Comparison of ENCODE assay signal across 12 cellular contexts in genomic region chr6:42369568-42369967, GRCh38.
DNase-seq lines count a peak whose midpoint lies in the region; ATAC-seq and TF ChIP-seq lines count a peak whose summit lies in the region.
"Had no signal": no experiment of that assay in that cellular context is flagged by ENCODE, and none has a peak within 500 bp of the region (broad histone marks: within the 10 kb centered on the region; RNA-seq: fewer than 3 reads in every experiment).

No MANE protein-coding gene starts in this region.

- H3K27ac Mint-ChIP-seq in activated T-cell treated with anti-CD3 and anti-CD28 coated beads, Interleukin-2, amount 50 U/mL, for 24 hours, result peak overlapping the region; percentile 93
- H3K27ac Mint-ChIP-seq in activated T-helper 1 cell treated with anti-CD3 and anti-CD28 coated beads, Interleukin-12 subunit alpha, Interleukin-12 subunit beta, Interleukin-2, Interleukin-4 antibody, amounts not matched to agents 30 ng/mL and 10 ng/mL and 1 ng/mL, durations not matched to agents 14 hours and 24 hours and 36 hours, result peak overlapping the region; percentile 85
- H3K27ac Mint-ChIP-seq in neural crest cell (ENCODE audit: unreplicated experiment), result peak overlapping the region; percentile 31

- ATAC-seq in GM21367 (IDR thresholded peaks at IDR 0.05; ENCODE audit: unreplicated experiment), result no peak

- no peaks in the 10 kb centered on the region for H3K9me3 ChIP-seq in left ventricle myocardium inferior (replicated peaks)
- H3K9me3 ChIP-seq: prostate gland had no signal

- intact Hi-C loops in activated T-helper 1 cell treated with anti-CD3 and anti-CD28 coated beads, Interleukin-12 subunit alpha, Interleukin-12 subunit beta, Interleukin-2, Interleukin-4 antibody, amounts not matched to agents 30 ng/mL and 10 ng/mL and 1 ng/mL, durations not matched to agents 14 hours and 24 hours and 36 hours (cut with micrococcal nuclease), result loop anchor here (2.0 to 5.0 kb wide), 2 partner anchors 53 to 178 kb away; no protein-coding TSS in a partner anchor
- intact Hi-C loops in left ventricle myocardium inferior (cut with micrococcal nuclease), result no loop called here

- no peaks in the 10 kb centered on the region for H3K27me3 ChIP-seq in left ventricle myocardium inferior (ENCODE audit: low read depth)
- H3K27me3 ChIP-seq: brain microvascular endothelial cell had no signal

- no peaks in the 10 kb centered on the region for H3K27me3 Mint-ChIP-seq in activated T-cell treated with anti-CD3 and anti-CD28 coated beads, Interleukin-2, amount 50 U/mL, for 24 hours
- H3K27me3 Mint-ChIP-seq in activated T-helper 1 cell treated with anti-CD3 and anti-CD28 coated beads, Interleukin-12 subunit alpha, Interleukin-12 subunit beta, Interleukin-2, Interleukin-4 antibody, amounts not matched to agents 30 ng/mL and 10 ng/mL and 1 ng/mL, durations not matched to agents 14 hours and 24 hours and 36 hours (ENCODE audit: insufficient read depth), result no peaks in the 10 kb centered on the region
- H3K27me3 Mint-ChIP-seq in neural crest cell (ENCODE audit: low read depth), result no peaks in the 10 kb centered on the region

- H3K9me3 Mint-ChIP-seq in activated T-cell treated with anti-CD3 and anti-CD28 coated beads, Interleukin-2, amount 50 U/mL, for 24 hours, result no peaks in the 10 kb centered on the region
- no peaks in the 10 kb centered on the region for H3K9me3 Mint-ChIP-seq in activated T-helper 1 cell treated with anti-CD3 and anti-CD28 coated beads, Interleukin-12 subunit alpha, Interleukin-12 subunit beta, Interleukin-2, Interleukin-4 antibody, amounts not matched to agents 30 ng/mL and 10 ng/mL and 1 ng/mL, durations not matched to agents 14 hours and 24 hours and 36 hours
- H3K9me3 Mint-ChIP-seq in neural crest cell, result no peaks in the 10 kb centered on the region

- H3K36me3 ChIP-seq in left ventricle myocardium inferior, result no peaks in the 10 kb centered on the region
- H3K36me3 ChIP-seq: brain microvascular endothelial cell, prostate gland had no signal

- in situ Hi-C loops in KBM-7 (cut with MboI; ENCODE audit: low pct_unique_long_range_greater_than_20kb, low sequenced_read_pairs), result no loop called here

- TF ChIP-seq POLR2A in erythroblast (IDR thresholded peaks at IDR 0.05; ENCODE audit: low read length), result no peak

- H3K4me1 Mint-ChIP-seq in activated T-cell treated with anti-CD3 and anti-CD28 coated beads, Interleukin-2, amount 50 U/mL, for 24 hours (ENCODE audit: low read depth), result peaks cover 82% of the 10 kb centered on the region
- H3K4me1 Mint-ChIP-seq in activated T-helper 1 cell treated with anti-CD3 and anti-CD28 coated beads, Interleukin-12 subunit alpha, Interleukin-12 subunit beta, Interleukin-2, Interleukin-4 antibody, amounts not matched to agents 30 ng/mL and 10 ng/mL and 1 ng/mL, durations not matched to agents 14 hours and 24 hours and 36 hours (ENCODE audit: low read depth), result peaks cover 76% of the 10 kb centered on the region
- H3K4me1 Mint-ChIP-seq in neural crest cell, result peaks cover 16% of the 10 kb centered on the region

- H3K27ac ChIP-seq in left ventricle myocardium inferior (replicated peaks), result no peak overlapping the region
- H3K27ac ChIP-seq: brain microvascular endothelial cell, prostate gland had no signal

- DNase-seq in activated T-cell treated with anti-CD3 and anti-CD28 coated beads, Interleukin-2, amount 50 U/mL, for 24 hours, result peak; percentile 32
- no peak for DNase-seq in activated T-cell treated with anti-CD3 and anti-CD28 coated beads for 4 hours
- peak; percentile 20 for DNase-seq in KBM-7
- no peak for DNase-seq in activated T-helper 1 cell treated with anti-CD3 and anti-CD28 coated beads, Interleukin-12 subunit alpha, Interleukin-12 subunit beta, Interleukin-2, Interleukin-4 antibody, amounts not matched to agents 30 ng/mL and 10 ng/mL and 1 ng/mL, durations not matched to agents 14 hours and 24 hours and 36 hours (ENCODE audit: low spot score)
- DNase-seq in neural crest cell (ENCODE audit: low read depth, low spot score), result no peak
- no peak for DNase-seq in erythroblast (lab: John Stamatoyannopoulos, UW)
- DNase-seq in left ventricle myocardium inferior, result no peak
- DNase-seq: AML-193, brain microvascular endothelial cell, NCI-H1092 treated with DMSO at 0.1 percent for 48 hours had no signal

- H3K36me3 Mint-ChIP-seq in activated T-cell treated with anti-CD3 and anti-CD28 coated beads, Interleukin-2, amount 50 U/mL, for 24 hours (ENCODE audit: low read depth), result no peaks in the 10 kb centered on the region
- peaks cover 23% of the 10 kb centered on the region for H3K36me3 Mint-ChIP-seq in activated T-helper 1 cell treated with anti-CD3 and anti-CD28 coated beads, Interleukin-12 subunit alpha, Interleukin-12 subunit beta, Interleukin-2, Interleukin-4 antibody, amounts not matched to agents 30 ng/mL and 10 ng/mL and 1 ng/mL, durations not matched to agents 14 hours and 24 hours and 36 hours (ENCODE audit: low read depth)
- H3K36me3 Mint-ChIP-seq in neural crest cell (ENCODE audit: low read depth), result peaks cover 2% of the 10 kb centered on the region

- no peak overlapping the region for H3K4me3 ChIP-seq in left ventricle myocardium inferior
- H3K4me3 ChIP-seq: prostate gland had no signal

- H3K4me3 Mint-ChIP-seq in activated T-cell treated with anti-CD3 and anti-CD28 coated beads, Interleukin-2, amount 50 U/mL, for 24 hours, result peak overlapping the region; percentile 2
- peak overlapping the region; percentile 9 for H3K4me3 Mint-ChIP-seq in activated T-helper 1 cell treated with anti-CD3 and anti-CD28 coated beads, Interleukin-12 subunit alpha, Interleukin-12 subunit beta, Interleukin-2, Interleukin-4 antibody, amounts not matched to agents 30 ng/mL and 10 ng/mL and 1 ng/mL, durations not matched to agents 14 hours and 24 hours and 36 hours
- H3K4me3 Mint-ChIP-seq in neural crest cell, result no peak overlapping the region

- H3K4me1 ChIP-seq in left ventricle myocardium inferior, result peaks cover 47% of the 10 kb centered on the region
- H3K4me1 ChIP-seq: prostate gland had no signal

- TF ChIP-seq CTCF in neural crest cell (conservative IDR thresholded peaks at IDR 0.05) (no peak), left ventricle myocardium inferior (IDR thresholded peaks at IDR 0.05; ENCODE audit: borderline replicate concordance) (no peak)

Comparison
In these comparisons a context has a peak if more than half of its experiments do, and no peak if none do; other contexts are left out.
1. DNase-seq: peak in activated T-cell treated with anti-CD3 and anti-CD28 coated beads, Interleukin-2, amount 50 U/mL, for 24 hours (single experiment) and KBM-7 (single experiment); none in activated T-cell treated with anti-CD3 and anti-CD28 coated beads for 4 hours (single experiment), activated T-helper 1 cell treated with anti-CD3 and anti-CD28 coated beads, Interleukin-12 subunit alpha, Interleukin-12 subunit beta, Interleukin-2, Interleukin-4 antibody, amounts not matched to agents 30 ng/mL and 10 ng/mL and 1 ng/mL, durations not matched to agents 14 hours and 24 hours and 36 hours (single experiment), neural crest cell (single experiment), erythroblast (0 of 2) and left ventricle myocardium inferior (single experiment).
2. H3K27ac Mint-ChIP-seq: peak in every context shown above with its lines; median percentile 93 in activated T-cell treated with anti-CD3 and anti-CD28 coated beads, Interleukin-2, amount 50 U/mL, for 24 hours; 85 in activated T-helper 1 cell treated with anti-CD3 and anti-CD28 coated beads, Interleukin-12 subunit alpha, Interleukin-12 subunit beta, Interleukin-2, Interleukin-4 antibody, amounts not matched to agents 30 ng/mL and 10 ng/mL and 1 ng/mL, durations not matched to agents 14 hours and 24 hours and 36 hours; 31 in neural crest cell.